In genomic region chr12:15629761-15630160, GRCh38 we compare ENCODE assay signal across 10 cellular contexts.
DNase-seq lines count a peak whose midpoint lies in the region; ATAC-seq and TF ChIP-seq lines count a peak whose summit lies in the region.
"Had no signal": no experiment of that assay in that cellular context is flagged by ENCODE, and none has a peak within 500 bp of the region (broad histone marks: within the 10 kb centered on the region; RNA-seq: fewer than 3 reads in every experiment).

No MANE protein-coding gene starts in this region.

- no TSS peak for BruUV-seq in OCI-LY7 (replicated peaks; lab: Mats Ljungman, UMichigan)

- in situ Hi-C loops in transverse colon (cut with MboI; ENCODE audit: low pct_ligation_motif_present in 1 of 4, low pct_unique_long_range_greater_than_20kb in 1 of 4, low sequenced_read_pairs in 3 of 4), result no loop called here

- POLR2A ChIA-PET in OCI-LY7 (lab: Charles Lee), result no interaction called here

- no peak overlapping the region for H2BK5ac ChIP-seq in mesenchymal stem cell (ENCODE audit: low read depth, low read length, poor library complexity, severe bottlenecking)
- H2BK5ac ChIP-seq in neuronal stem cell (ENCODE audit: low read length), result no peak overlapping the region

- H4K8ac ChIP-seq in mesenchymal stem cell (ENCODE audit: low read length) (no peak overlapping the region), neuronal stem cell (ENCODE audit: low read depth, low read length) (no peak overlapping the region)

- TF ChIP-seq CTCF in choroid plexus epithelial cell (conservative IDR thresholded peaks at IDR 0.05; ENCODE audit: low read depth, low read length) (no peak), transverse colon (IDR thresholded peaks at IDR 0.05) (no peak), OCI-LY7 (conservative IDR thresholded peaks at IDR 0.05; ENCODE audit: low read length) (no peak)

- WGBS in mesenchymal stem cell, result no CpG with 5 or more reads among the region's 3 CpGs
- WGBS in transverse colon (ENCODE audit: low coverage in 1 of 2), 2 donors, result 33 to 49% methylated on average over 2 to 3 of the region's 3 CpGs
- WGBS in neuronal stem cell (ENCODE audit: extremely low coverage in 2 of 2, insufficient read length in 2 of 2, insufficient replicate concordance in 1 of 2), 2 donors, result no CpG with 5 or more reads among the region's 3 CpGs

- H4K91ac ChIP-seq in mesenchymal stem cell (ENCODE audit: low read length) (no peak overlapping the region), neuronal stem cell (ENCODE audit: low read depth, low read length, poor library complexity) (no peak overlapping the region)

- H3K4ac ChIP-seq in mesenchymal stem cell (ENCODE audit: low read depth in 1 of 2, low read length in 2 of 2), result no peak overlapping the region
- no peak overlapping the region for H3K4ac ChIP-seq in neuronal stem cell (ENCODE audit: low read length)

- H3K4me2 ChIP-seq in Karpas-422 (ENCODE audit: low read depth, low read length, poor library complexity, severe bottlenecking) (peak overlapping the region; percentile 61), mesenchymal stem cell (ENCODE audit: low read length, poor library complexity, severe bottlenecking) (no peak overlapping the region), OCI-LY7 (ENCODE audit: low read length) (no peak overlapping the region), neuronal stem cell (ENCODE audit: insufficient read depth, low read length, poor library complexity, severe bottlenecking) (no peak overlapping the region)

- H3K9me2 ChIP-seq in Karpas-422 (replicated peaks; ENCODE audit: insufficient read depth, low read length) (no peaks in the 10 kb centered on the region), OCI-LY7 (ENCODE audit: insufficient read depth, low read length) (no peaks in the 10 kb centered on the region)

- H2BK12ac ChIP-seq in mesenchymal stem cell (ENCODE audit: low read length in 2 of 2) (no peak overlapping the region), neuronal stem cell (ENCODE audit: low read length) (no peak overlapping the region)

- H3K9ac ChIP-seq in Karpas-422 (ENCODE audit: low read length), result no peak overlapping the region
- H3K9ac ChIP-seq in mesenchymal stem cell (ENCODE audit: low read length), result peak overlapping the region; percentile 85
- H3K9ac ChIP-seq in neuronal stem cell (ENCODE audit: low read depth, low read length, poor library complexity), result no peak overlapping the region

- TF ChIP-seq EP300 in transverse colon (IDR thresholded peaks at IDR 0.05; ENCODE audit: low read depth), result no peak

- no peak overlapping the region for H2BK15ac ChIP-seq in mesenchymal stem cell (ENCODE audit: low read depth, poor library complexity, severe bottlenecking)
- no peak overlapping the region for H2BK15ac ChIP-seq in neuronal stem cell (ENCODE audit: low read length)

- intact Hi-C loops in transverse colon (cut with DNase I; ENCODE audit: low total_unique reads), result loop anchor here (10.0 kb wide), 1 partner anchor 55 kb away; no protein-coding TSS in a partner anchor
- intact Hi-C loops in OCI-LY7 (cut with micrococcal nuclease; ENCODE audit: unreplicated experiment), result no loop called here

- no peaks in the 10 kb centered on the region for H3K9me3 ChIP-seq in Karpas-422 (ENCODE audit: low read length)
- no peaks in the 10 kb centered on the region for H3K9me3 ChIP-seq in mesenchymal stem cell (ENCODE audit: control insufficient read depth, low read length)
- H3K9me3 ChIP-seq in transverse colon, result no peaks in the 10 kb centered on the region
- H3K9me3 ChIP-seq in OCI-LY7 (ENCODE audit: low read length), result no peaks in the 10 kb centered on the region
- no peaks in the 10 kb centered on the region for H3K9me3 ChIP-seq in neuronal stem cell (replicated peaks in 1 of 2; ENCODE audit: control insufficient read depth in 2 of 2, insufficient read depth in 1 of 2, low read depth in 1 of 2, low read length in 2 of 2)

- H3K18ac ChIP-seq in mesenchymal stem cell (ENCODE audit: low read depth in 1 of 2, low read length in 2 of 2) (no peak overlapping the region), neuronal stem cell (ENCODE audit: low read length) (no peak overlapping the region)

- H3K14ac ChIP-seq in mesenchymal stem cell (ENCODE audit: low read length in 2 of 2), result no peak overlapping the region
- H3K14ac ChIP-seq in neuronal stem cell (ENCODE audit: low read length), result no peak overlapping the region

- no peaks in the 10 kb centered on the region for H3K36me3 ChIP-seq in Karpas-422 (ENCODE audit: insufficient read depth, low read length)
- H3K36me3 ChIP-seq in mesenchymal stem cell (ENCODE audit: control insufficient read depth in 1 of 2, insufficient read depth in 2 of 2, low read depth in 1 of 2, low read length in 2 of 2), result peaks cover 3 to 23% of the 10 kb centered on the region in 2 experiments
- no peaks in the 10 kb centered on the region for H3K36me3 ChIP-seq in transverse colon
- H3K36me3 ChIP-seq in OCI-LY7 (ENCODE audit: insufficient read depth, low read length), result no peaks in the 10 kb centered on the region
- H3K36me3 ChIP-seq in neuronal stem cell (replicated peaks in 1 of 2; ENCODE audit: control insufficient read depth in 2 of 2, insufficient read depth in 2 of 2, low read length in 2 of 2), result peaks cover 2 to 8% of the 10 kb centered on the region in 2 donors

- H3K4me1 ChIP-seq in Karpas-422 (ENCODE audit: low read length), result peaks cover 18% of the 10 kb centered on the region
- peaks cover 4% of the 10 kb centered on the region for H3K4me1 ChIP-seq in mesenchymal stem cell (ENCODE audit: control insufficient read depth, insufficient read depth, low read depth, low read length)
- H3K4me1 ChIP-seq in transverse colon, result peaks cover 4 to 33% (median 16%) of the 10 kb centered on the region in 4 donors
- no peaks in the 10 kb centered on the region for H3K4me1 ChIP-seq in OCI-LY7 (ENCODE audit: insufficient read depth, low read length, poor library complexity, severe bottlenecking)
- H3K4me1 ChIP-seq in neuronal stem cell (ENCODE audit: control insufficient read depth in 2 of 2, insufficient read depth in 1 of 2, low read depth in 1 of 2, low read length in 2 of 2), result peaks cover 6 to 40% of the 10 kb centered on the region in 2 donors

- DNase-seq in Karpas-422 (no peak), choroid plexus epithelial cell (ENCODE audit: low read depth) (peak; percentile 66), mesenchymal stem cell (peak; percentile 62), transverse colon (no peak), OCI-LY7 (ENCODE audit: low spot score) (no peak), neuronal stem cell (ENCODE audit: low spot score) (no peak)
- DNase-seq: activated CD8-positive, alpha-beta memory T cell treated with anti-CD3 and anti-CD28 coated beads, Interleukin-2, amount 10 ng/mL, durations not matched to agents 7 days and 5 days; NCI-H446 had no signal

- H4K20me1 ChIP-seq in Karpas-422 (ENCODE audit: insufficient read depth, low read depth, low read length) (no peaks in the 10 kb centered on the region), OCI-LY7 (ENCODE audit: insufficient read depth, low read length) (no peaks in the 10 kb centered on the region)

- no peak for ATAC-seq in GM21381 (IDR thresholded peaks at IDR 0.05; ENCODE audit: unreplicated experiment)
- ATAC-seq: activated CD8-positive, alpha-beta memory T cell treated with anti-CD3 and anti-CD28 coated beads, Interleukin-2, amount 10 ng/mL, durations not matched to agents 7 days and 5 days; stimulated activated effector memory CD8-positive, alpha-beta T cell treated with anti-CD3 and anti-CD28 coated beads, Interleukin-12 subunit alpha, Interleukin-12 subunit beta, amount 100 ng/mL, for 72 hours had no signal

- no peaks in the 10 kb centered on the region for H3K79me2 ChIP-seq in Karpas-422 (ENCODE audit: low read length)
- H3K79me2 ChIP-seq in OCI-LY7 (ENCODE audit: insufficient read depth, low read depth, low read length), result no peaks in the 10 kb centered on the region

- H3K27ac ChIP-seq in Karpas-422 (ENCODE audit: low read length) (no peak overlapping the region), mesenchymal stem cell (ENCODE audit: low read length, poor library complexity, severe bottlenecking) (peak overlapping the region; percentile 88), transverse colon (peak overlapping the region; percentile 74 to 78 (median 76)), OCI-LY7 (ENCODE audit: low read depth, low read length, poor library complexity, severe bottlenecking) (no peak overlapping the region), neuronal stem cell (replicated peaks; ENCODE audit: low read length) (no peak overlapping the region)

- H2BK120ac ChIP-seq in mesenchymal stem cell (ENCODE audit: low read depth, low read length), result no peak overlapping the region
- no peak overlapping the region for H2BK120ac ChIP-seq in neuronal stem cell (ENCODE audit: low read depth, low read length)

- no peak overlapping the region for H3K23ac ChIP-seq in mesenchymal stem cell (ENCODE audit: low read length in 2 of 2)
- H3K23ac ChIP-seq in neuronal stem cell (ENCODE audit: low read depth, low read length, poor library complexity), result no peak overlapping the region

- H2AK5ac ChIP-seq in mesenchymal stem cell (ENCODE audit: low read length, severe bottlenecking), result no peak overlapping the region
- H2AK5ac ChIP-seq in neuronal stem cell (ENCODE audit: low read depth, low read length), result no peak overlapping the region

- H3K79me1 ChIP-seq in mesenchymal stem cell (replicated peaks; ENCODE audit: low read length, poor library complexity, severe bottlenecking), result peaks cover 15% of the 10 kb centered on the region
- H3K79me1 ChIP-seq in neuronal stem cell (ENCODE audit: low read depth, low read length), result no peaks in the 10 kb centered on the region

- H3K4me3 ChIP-seq in Karpas-422 (ENCODE audit: low read length), result no peak overlapping the region
- H3K4me3 ChIP-seq in choroid plexus epithelial cell (ENCODE audit: low read depth, low read length), result no peak overlapping the region
- H3K4me3 ChIP-seq in mesenchymal stem cell (ENCODE audit: insufficient read depth in 1 of 2, low read depth in 1 of 2, low read length in 2 of 2), result no peak overlapping the region
- no peak overlapping the region for H3K4me3 ChIP-seq in transverse colon
- no peak overlapping the region for H3K4me3 ChIP-seq in OCI-LY7 (ENCODE audit: low read depth, low read length, poor library complexity, severe bottlenecking)
- H3K4me3 ChIP-seq in neuronal stem cell (ENCODE audit: low read length in 2 of 2), result no peak overlapping the region

- H2AFZ ChIP-seq in Karpas-422 (ENCODE audit: low read length) (no peak overlapping the region), mesenchymal stem cell (ENCODE audit: low read depth, low read length) (no peak overlapping the region), OCI-LY7 (ENCODE audit: low read length) (no peak overlapping the region), neuronal stem cell (ENCODE audit: low read length) (no peak overlapping the region)

- CTCF ChIA-PET in OCI-LY7 (lab: Charles Lee; ENCODE audit: unreplicated experiment), result no interaction called here

- no peak for TF ChIP-seq POLR2A in transverse colon (IDR thresholded peaks at IDR 0.05)

- H3K27me3 ChIP-seq in Karpas-422 (ENCODE audit: low read length), result no peaks in the 10 kb centered on the region
- no peaks in the 10 kb centered on the region for H3K27me3 ChIP-seq in mesenchymal stem cell (ENCODE audit: control insufficient read depth in 1 of 2, insufficient read depth in 1 of 2, low read length in 2 of 2)
- no peaks in the 10 kb centered on the region for H3K27me3 ChIP-seq in transverse colon
- H3K27me3 ChIP-seq in neuronal stem cell (ENCODE audit: control insufficient read depth in 3 of 3, insufficient read depth in 3 of 3, low read depth in 1 of 3, low read length in 3 of 3), result no peaks in the 10 kb centered on the region

Comparison
In these comparisons a context has a peak if more than half of its experiments do, and no peak if none do; other contexts are left out.
1. DNase-seq: peak in choroid plexus epithelial cell (single experiment) and mesenchymal stem cell (single experiment); none in Karpas-422 (single experiment), transverse colon (single experiment), OCI-LY7 (single experiment) and neuronal stem cell (single experiment).
2. H3K27ac ChIP-seq: peak in mesenchymal stem cell (single experiment) and transverse colon (4 of 4); none in Karpas-422 (single experiment), OCI-LY7 (single experiment) and neuronal stem cell (single experiment).